24 cellular contexts compared by ENCODE assay signal in genomic region chr14:92451245-92451644, GRCh38.
DNase-seq lines count a peak whose midpoint lies in the region; ATAC-seq, FAIRE-seq and TF ChIP-seq lines count a peak whose summit lies in the region.
"Had no signal": no experiment of that assay in that cellular context is flagged by ENCODE, and none has a peak within 500 bp of the region (broad histone marks: within the 10 kb centered on the region; RNA-seq: fewer than 3 reads in every experiment).

No MANE protein-coding gene starts in this region.

- no peaks in the 10 kb centered on the region for H3K9me3 ChIP-seq in prostate gland
- H3K9me3 ChIP-seq: SJSA1 had no signal

- no CpG with 5 or more reads among the region's 9 CpGs for WGBS in mesendoderm (ENCODE audit: extremely low coverage, insufficient coverage, low lambda C conversion rate)
- WGBS in prostate gland: 79% methylated on average over 9 of the region's 9 CpGs

- TF ChIP-seq CTCF in WTC11 (IDR thresholded peaks at IDR 0.05) (no peak), prostate gland (IDR thresholded peaks at IDR 0.05) (no peak)

- H3K4me1 ChIP-seq in mesendoderm (ENCODE audit: control insufficient read depth, low read depth, low read length): no peaks in the 10 kb centered on the region
- H3K4me1 ChIP-seq in prostate gland (replicated peaks): no peaks in the 10 kb centered on the region
- H3K4me1 ChIP-seq: SJSA1 had no signal

- CTCF ChIA-PET in WTC11 (lab: Charles Lee): no interaction called here

- H3K56ac ChIP-seq in mesendoderm (ENCODE audit: low read length): no peak overlapping the region

- no peak overlapping the region for H3K23ac ChIP-seq in mesendoderm (ENCODE audit: low read length)

- POLR2A ChIA-PET in WTC11 (lab: Charles Lee): no interaction called here

- no peak overlapping the region for H2BK5ac ChIP-seq in mesendoderm (ENCODE audit: low read length)

- no peak overlapping the region for H3K18ac ChIP-seq in mesendoderm (ENCODE audit: low read length)

- no peak for TF ChIP-seq POLR2A in prostate gland (IDR thresholded peaks at IDR 0.05)

- H3K9ac ChIP-seq in mesendoderm (ENCODE audit: low read length): no peak overlapping the region

- no peak overlapping the region for H4K8ac ChIP-seq in mesendoderm (ENCODE audit: low read depth, low read length)

- no peaks in the 10 kb centered on the region for H3K79me2 ChIP-seq in mesendoderm (ENCODE audit: control insufficient read depth, insufficient read depth, low read length)

- peaks cover 11% of the 10 kb centered on the region; the same call in 1 of the 2 replicates for H3K9me3 Mint-ChIP-seq in WTC11
- H3K9me3 Mint-ChIP-seq in stimulated activated memory B cell treated with anti-CD40 and anti-IgM and Interleukin-4, amounts not matched to agents 10 μg/mL and 1 μg/mL and 100 μg/mL, for 72 hours: no peaks in the 10 kb centered on the region
- no peaks in the 10 kb centered on the region for H3K9me3 Mint-ChIP-seq in effector memory CD8-positive, alpha-beta T cell
- H3K9me3 Mint-ChIP-seq: CD4-positive, alpha-beta memory T cell had no signal

- H3K4me1 Mint-ChIP-seq in WTC11: no peaks in the 10 kb centered on the region
- peaks cover 4% of the 10 kb centered on the region for H3K4me1 Mint-ChIP-seq in stimulated activated memory B cell treated with anti-CD40 and anti-IgM and Interleukin-4, amounts not matched to agents 10 μg/mL and 1 μg/mL and 100 μg/mL, for 72 hours
- H3K4me1 Mint-ChIP-seq in effector memory CD8-positive, alpha-beta T cell (ENCODE audit: low read depth in 2 of 2): peaks cover 5 to 8% of the 10 kb centered on the region in 2 donors
- H3K4me1 Mint-ChIP-seq: CD4-positive, alpha-beta memory T cell had no signal

- H3K27me3 ChIP-seq in H7 (ENCODE audit: control insufficient read depth, insufficient read depth, low read length) (no peaks in the 10 kb centered on the region), mesendoderm (ENCODE audit: insufficient read depth, low read length, poor library complexity) (no peaks in the 10 kb centered on the region), prostate gland (replicated peaks; ENCODE audit: insufficient read depth) (no peaks in the 10 kb centered on the region)
- H3K27me3 ChIP-seq: SJSA1 had no signal

- H3K4me3 ChIP-seq in H7 (ENCODE audit: insufficient read depth, low read depth, low read length): no peak overlapping the region
- H3K4me3 ChIP-seq in mesendoderm (ENCODE audit: low read length): no peak overlapping the region
- no peak overlapping the region for H3K4me3 ChIP-seq in prostate gland
- H3K4me3 ChIP-seq: GM12878, K562, SJSA1 had no signal

- intact Hi-C loops in prostate gland (cut with DNase I): no loop called here

- no peak overlapping the region for H3K27ac Mint-ChIP-seq in WTC11
- H3K27ac Mint-ChIP-seq in stimulated activated memory B cell treated with anti-CD40 and anti-IgM and Interleukin-4, amounts not matched to agents 10 μg/mL and 1 μg/mL and 100 μg/mL, for 72 hours: no peak overlapping the region
- peak overlapping the region in 1 of 2 donors; percentile 49 for H3K27ac Mint-ChIP-seq in effector memory CD8-positive, alpha-beta T cell
- H3K27ac Mint-ChIP-seq: CD4-positive, alpha-beta memory T cell had no signal

- peak; percentile 56 for DNase-seq in H7
- DNase-seq in WTC11 (ENCODE audit: low spot score): no peak
- DNase-seq in mesendoderm: peak; percentile 27
- no peak for DNase-seq in GM19239 (ENCODE audit: insufficient read length, low spot score)
- DNase-seq in prostate gland (ENCODE audit: low spot score): no peak
- DNase-seq in effector memory CD8-positive, alpha-beta T cell: no peak
- DNase-seq: C1 segment of cervical spinal cord; CD4-positive, alpha-beta memory T cell; COR-L47; EL; GDM1; MV-4-11; NCI-H1105 treated with DMSO at 0.1 percent for 48 hours; NCI-H146; NCI-H1930; NCI-H2107; NCI-H446; NCI-H524 treated with DMSO at 0.1 percent for 48 hours; NCI-H774; PC-3 had no signal

- H3K36me3 ChIP-seq in H7 (replicated peaks; ENCODE audit: control insufficient read depth, insufficient read depth, low read length) (no peaks in the 10 kb centered on the region), mesendoderm (ENCODE audit: control insufficient read depth, insufficient read depth, low read length) (no peaks in the 10 kb centered on the region), prostate gland (no peaks in the 10 kb centered on the region)
- H3K36me3 ChIP-seq: SJSA1 had no signal

- H3K36me3 Mint-ChIP-seq in WTC11: no peaks in the 10 kb centered on the region
- H3K36me3 Mint-ChIP-seq in stimulated activated memory B cell treated with anti-CD40 and anti-IgM and Interleukin-4, amounts not matched to agents 10 μg/mL and 1 μg/mL and 100 μg/mL, for 72 hours: no peaks in the 10 kb centered on the region
- H3K36me3 Mint-ChIP-seq in effector memory CD8-positive, alpha-beta T cell (ENCODE audit: insufficient read depth): no peaks in the 10 kb centered on the region
- H3K36me3 Mint-ChIP-seq: CD4-positive, alpha-beta memory T cell had no signal

- no peak overlapping the region for H4K5ac ChIP-seq in mesendoderm (ENCODE audit: low read length)

- H3K79me1 ChIP-seq in mesendoderm (ENCODE audit: low read length): no peaks in the 10 kb centered on the region

- no peak overlapping the region for H2AK5ac ChIP-seq in mesendoderm (ENCODE audit: low read length)

- no peak overlapping the region for H3K4ac ChIP-seq in mesendoderm (ENCODE audit: low read depth, low read length)

- no peak overlapping the region for H3K4me2 ChIP-seq in mesendoderm (ENCODE audit: low read length)

- H3K4me3 Mint-ChIP-seq in WTC11: no peak overlapping the region
- H3K4me3 Mint-ChIP-seq in stimulated activated memory B cell treated with anti-CD40 and anti-IgM and Interleukin-4, amounts not matched to agents 10 μg/mL and 1 μg/mL and 100 μg/mL, for 72 hours: no peak overlapping the region
- no peak overlapping the region for H3K4me3 Mint-ChIP-seq in effector memory CD8-positive, alpha-beta T cell

- H3K27ac ChIP-seq in mesendoderm (ENCODE audit: low read depth, low read length) (no peak overlapping the region), prostate gland (no peak overlapping the region)
- H3K27ac ChIP-seq: SJSA1 had no signal

- H3K27me3 Mint-ChIP-seq in WTC11 (ENCODE audit: low read depth): no peaks in the 10 kb centered on the region; the same call in 1 of the 2 replicates
- H3K27me3 Mint-ChIP-seq in stimulated activated memory B cell treated with anti-CD40 and anti-IgM and Interleukin-4, amounts not matched to agents 10 μg/mL and 1 μg/mL and 100 μg/mL, for 72 hours: no peaks in the 10 kb centered on the region
- no peaks in the 10 kb centered on the region for H3K27me3 Mint-ChIP-seq in effector memory CD8-positive, alpha-beta T cell
- H3K27me3 Mint-ChIP-seq: CD4-positive, alpha-beta memory T cell had no signal

- no peak for FAIRE-seq in GM19239 (lab: Jason Lieb, UNC)
- FAIRE-seq: GM12878, K562 had no signal

- H2BK120ac ChIP-seq in mesendoderm (ENCODE audit: low read depth, low read length): no peak overlapping the region

- no peak overlapping the region for H2BK15ac ChIP-seq in mesendoderm (replicated peaks; ENCODE audit: low read depth)

- ATAC-seq in WTC11: peak; percentile 48; the same call in 1 of the 2 replicates
- ATAC-seq in stimulated activated memory B cell treated with anti-CD40 and anti-IgM and Interleukin-4, amounts not matched to agents 10 μg/mL and 1 μg/mL and 100 μg/mL, for 72 hours: peak; percentile 17
- no peak for ATAC-seq in effector memory CD8-positive, alpha-beta T cell (replicated peaks)
- ATAC-seq: K562, PC-3 had no signal

TF ChIP-seq in WTC11, 78 proteins besides CTCF, POLR2A, EP300 and RAD21 (continues in another document):
- TF ChIP-seq FOXK1 (CRISPR knock-in tag; IDR thresholded peaks at IDR 0.05) (no peak), JAZF1 (CRISPR knock-in tag; IDR thresholded peaks at IDR 0.05) (no peak), HMGA2 (CRISPR knock-in tag; IDR thresholded peaks at IDR 0.05) (no peak), ZNF396 (CRISPR knock-in tag; IDR thresholded peaks at IDR 0.05; ENCODE audit: borderline replicate concordance) (no peak), ERG (CRISPR knock-in tag; IDR thresholded peaks at IDR 0.05) (no peak), ZNF317 (CRISPR knock-in tag; IDR thresholded peaks at IDR 0.05; ENCODE audit: borderline replicate concordance, low read depth) (no peak), AFF4 (CRISPR knock-in tag; IDR thresholded peaks at IDR 0.05; ENCODE audit: borderline replicate concordance) (no peak)

Comparison
In these comparisons a context has a peak if more than half of its experiments do, and no peak if none do; other contexts are left out.
1. DNase-seq: peak in H7 (single experiment) and mesendoderm (single experiment); none in WTC11 (single experiment), GM19239 (single experiment), prostate gland (single experiment) and effector memory CD8-positive, alpha-beta T cell (0 of 3).